8 cellular contexts compared by ENCODE assay signal in the genomic region with DNA sequence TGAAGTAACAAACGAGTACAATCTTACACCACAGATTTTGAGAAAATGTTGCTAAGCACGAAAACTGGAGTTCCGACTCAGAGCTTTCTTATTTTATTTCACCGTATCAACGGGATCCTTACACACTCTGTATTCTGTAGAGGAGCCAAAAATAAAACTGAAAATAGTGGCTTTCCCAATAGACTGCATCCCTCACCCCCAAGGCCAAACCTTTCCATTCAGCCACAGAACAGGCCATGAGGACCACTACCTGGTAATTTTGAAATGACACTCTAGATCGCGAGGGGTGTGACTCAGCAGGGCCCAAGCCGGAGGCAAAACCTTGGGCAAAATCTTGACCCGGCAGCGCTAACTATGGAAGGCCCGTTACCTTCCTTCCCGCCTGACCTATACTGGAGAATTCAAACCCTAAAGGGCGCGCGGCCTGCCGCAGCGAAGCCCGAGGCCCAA. TPM values are rescaled to one million over a fixed set of nuclear protein-coding genes. Genes with fewer than 3 reads are reported as not detected.
DNase-seq lines count a peak whose midpoint lies in the region; ATAC-seq and TF ChIP-seq lines count a peak whose summit lies in the region.

No MANE protein-coding gene starts in this region.

- intact Hi-C loops in colonic mucosa (cut with DNase I): no loop called here

- H3K9me3 ChIP-seq in colonic mucosa: no peaks in the 10 kb centered on the region

- H3K36me3 Mint-ChIP-seq in naive B cell: peaks cover 0 to 14% of the 10 kb centered on the region in 2 donors

- no peak for ATAC-seq in naive B cell (ENCODE audit: low read depth in 2 of 2)

- TF ChIP-seq CTCF in GM12875 (IDR thresholded peaks at IDR 0.05; ENCODE audit: borderline replicate concordance, insufficient read depth, low read depth, low read length): no peak
- TF ChIP-seq CTCF in colonic mucosa (IDR thresholded peaks at IDR 0.05): no peak

- H3K9ac ChIP-seq in colonic mucosa (ENCODE audit: low read depth in 2 of 2, low read length in 2 of 2): peak overlapping the region; percentile 94 to 97

- DNase-seq in M059J (ENCODE audit: low read depth) (peak; percentile 52), colonic mucosa (no peak), naive B cell (no peak), NCI-H2171 treated with DMSO at 0.1 percent for 48 hours (lab: John Stamatoyannopoulos, UW) (no peak), KBM-7 (no peak), MV-4-11 (lab: John Stamatoyannopoulos, UW) (no peak), DMS79 (lab: John Stamatoyannopoulos, UW) (no peak)

- peak overlapping the region; percentile 87 to 99 (median 97) for H3K4me3 Mint-ChIP-seq in naive B cell

- H3K36me3 ChIP-seq in colonic mucosa: peaks cover 23% of the 10 kb centered on the region

- peaks cover 20 to 35% (median 33%) of the 10 kb centered on the region in 3 donors for H3K4me1 Mint-ChIP-seq in naive B cell

- peaks cover 0 to 3% (median 0%) of the 10 kb centered on the region in 7 donors for H3K9me3 Mint-ChIP-seq in naive B cell

- H3K27ac Mint-ChIP-seq in naive B cell: peak overlapping the region; percentile 100

- H3K4me3 ChIP-seq in GM12875 (ENCODE audit: low read depth, low read length): peak overlapping the region; percentile 77
- H3K4me3 ChIP-seq in colonic mucosa: peak overlapping the region; percentile 87

- H3K27me3 Mint-ChIP-seq in naive B cell: no peaks in the 10 kb centered on the region

- H3K27ac ChIP-seq in colonic mucosa: peak overlapping the region; percentile 96

- H3K4me1 ChIP-seq in colonic mucosa: no peaks in the 10 kb centered on the region

- in situ Hi-C loops in KBM-7 (cut with MboI; ENCODE audit: low pct_unique_long_range_greater_than_20kb, low sequenced_read_pairs): no loop called here

- H3K27me3 ChIP-seq in colonic mucosa: no peaks in the 10 kb centered on the region

RNA-seq across cellular contexts. Expression of gene HSPA9, which starts 0.4 kb away (rescaled TPM):
- 241 and 270 TPM in 2 replicates for total RNA-seq in M059J (2014; rRNA removed; shearing (Covaris generic))
- 100 to 1,000 TPM; 196 to 289 TPM for total RNA-seq in colonic mucosa
- polyA plus RNA-seq in naive B cell (ENCODE audit: low read depth in 6 of 6): 100 to 1,000 TPM; 102 to 128 (median 109) TPM

RNA-seq across cellular contexts. Expression of gene ETF1, which starts 31.7 kb away (rescaled TPM):
- 74.2 and 91.3 TPM in 2 replicates for total RNA-seq in M059J (2014; rRNA removed; shearing (Covaris generic))
- 10 to 100 TPM; 81.5 to 96.2 TPM for total RNA-seq in colonic mucosa
- 10 to 100 TPM; 18.4 to 35.0 (median 30.7) TPM for polyA plus RNA-seq in naive B cell (ENCODE audit: low read depth in 6 of 6)
